In the genomic region with DNA sequence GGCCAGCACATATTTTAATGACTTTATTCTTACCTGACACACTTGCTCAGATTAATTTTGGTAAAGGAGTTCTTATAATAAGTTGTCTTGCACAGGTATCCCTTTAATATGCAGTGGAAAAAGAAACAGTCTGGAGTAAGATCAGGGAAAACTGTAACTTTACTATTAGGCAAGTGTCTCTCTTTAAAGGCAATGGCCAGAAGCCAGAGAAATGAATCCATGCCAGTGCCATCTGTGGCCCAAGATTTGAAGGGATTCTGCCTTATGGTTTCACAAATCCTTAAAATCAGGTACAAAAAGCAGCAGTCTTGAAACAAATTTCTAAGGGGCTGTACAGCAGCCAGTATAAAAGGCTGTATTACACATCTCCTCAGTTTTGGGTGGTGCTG, we compare ENCODE assay signal across 17 cellular contexts. TPM values are rescaled to one million over a fixed set of nuclear protein-coding genes. Genes with fewer than 3 reads are reported as not detected.
DNase-seq lines count a peak whose midpoint lies in the region; ATAC-seq and TF ChIP-seq lines count a peak whose summit lies in the region.
"Had no signal": no experiment of that assay in that cellular context is flagged by ENCODE, and none has a peak within 500 bp of the region (broad histone marks: within the 10 kb centered on the region; RNA-seq: fewer than 3 reads in every experiment).

No MANE protein-coding gene starts in this region.

- H3K9ac ChIP-seq in GM23248, result no peak overlapping the region

- no peaks in the 10 kb centered on the region for H3K27me3 Mint-ChIP-seq in nephron progenitor cell (ENCODE audit: low read depth, poor library complexity)

- in situ Hi-C loops in GM23248 (cut with MboI), result no loop called here

- TF ChIP-seq EP300 in upper lobe of left lung (IDR thresholded peaks at IDR 0.05), result no peak

- H3F3A ChIP-seq in GM23248 (ENCODE audit: insufficient read depth), result peaks cover 28% of the 10 kb centered on the region

- no peak for ATAC-seq in upper lobe of left lung (ENCODE audit: low FRiP score in 2 of 2)
- ATAC-seq: activated T-cell treated with anti-CD3 and anti-CD28 coated beads, Interleukin-2, amount 50 U/mL, for 4 hours; gastrocnemius medialis had no signal

- peaks cover 29% of the 10 kb centered on the region for H3K79me2 ChIP-seq in GM23248 (ENCODE audit: insufficient read depth)

- no peak overlapping the region for H3K4me3 ChIP-seq in GM23248
- H3K4me3 ChIP-seq in upper lobe of left lung, result no peak overlapping the region
- H3K4me3 ChIP-seq: gastrocnemius medialis, spleen had no signal

- no peaks in the 10 kb centered on the region for H3K9me2 ChIP-seq in GM23248 (ENCODE audit: insufficient read depth)

- TF ChIP-seq CTCF in nephron progenitor cell (IDR thresholded peaks at IDR 0.05), result no peak
- no peak for TF ChIP-seq CTCF in upper lobe of left lung (IDR thresholded peaks at IDR 0.05)

- H3K36me3 ChIP-seq in GM23248 (ENCODE audit: low read depth), result peaks cover 40% of the 10 kb centered on the region
- peaks cover 4 to 54% (median 8%) of the 10 kb centered on the region in 4 donors for H3K36me3 ChIP-seq in upper lobe of left lung

- no peak for TF ChIP-seq POLR2A in upper lobe of left lung (IDR thresholded peaks at IDR 0.05)

- no peaks in the 10 kb centered on the region for H3K9me3 Mint-ChIP-seq in nephron progenitor cell
- H3K9me3 Mint-ChIP-seq: activated T-cell treated with anti-CD3 and anti-CD28 coated beads, Interleukin-2, amount 50 U/mL, for 4 hours had no signal

- no peak overlapping the region for H2AFZ ChIP-seq in GM23248

- DNase-seq in NCI-H446 (lab: John Stamatoyannopoulos, UW), result peak; percentile 11 to 72
- no peak for DNase-seq in NCI-H446 treated with DMSO at 0.1 percent for 48 hours (lab: John Stamatoyannopoulos, UW)
- peak; percentile 40 for DNase-seq in GM23248
- DNase-seq in cerebellar cortex (ENCODE audit: low spot score), result peak; percentile 51
- DNase-seq in nephron progenitor cell, result no peak
- no peak for DNase-seq in islet precursor cell
- DNase-seq in upper lobe of left lung, result no peak
- no peak for DNase-seq in mesenteric fat pad (ENCODE audit: low spot score)
- DNase-seq: activated CD4-positive, alpha-beta T cell treated with anti-CD3 and anti-CD28 coated beads, Interleukin-2, amount 50 U/mL, for 4 hours; activated T-cell treated with anti-CD3 and anti-CD28 coated beads, Interleukin-2, amount 50 U/mL, for 4 hours; cerebellar nuclear complex; DMS79 treated with DMSO at 0.1 percent for 48 hours; gastrocnemius medialis; NCI-H1092 treated with DMSO at 0.1 percent for 48 hours; NCI-H2107; spleen had no signal

- H3K9me3 ChIP-seq in GM23248 (ENCODE audit: low read depth) (no peaks in the 10 kb centered on the region), upper lobe of left lung (no peaks in the 10 kb centered on the region)
- H3K9me3 ChIP-seq: gastrocnemius medialis, spleen had no signal

- H3K4me2 ChIP-seq in GM23248 (ENCODE audit: unreplicated experiment), result no peak overlapping the region

- H3K4me3 Mint-ChIP-seq in nephron progenitor cell, result no peak overlapping the region
- H3K4me3 Mint-ChIP-seq: activated T-cell treated with anti-CD3 and anti-CD28 coated beads, Interleukin-2, amount 50 U/mL, for 4 hours; CD14-positive monocyte had no signal

- H3K4me1 ChIP-seq in GM23248 (ENCODE audit: insufficient read depth) (peaks cover 7% of the 10 kb centered on the region), upper lobe of left lung (no peaks in the 10 kb centered on the region)
- H3K4me1 ChIP-seq: gastrocnemius medialis had no signal

- H4K20me1 ChIP-seq in GM23248 (ENCODE audit: insufficient read depth), result no peaks in the 10 kb centered on the region

- H3K27ac ChIP-seq in GM23248 (no peak overlapping the region), upper lobe of left lung (no peak overlapping the region)
- H3K27ac ChIP-seq: spleen had no signal

- H3K27me3 ChIP-seq in GM23248 (replicated peaks; ENCODE audit: insufficient read depth), result no peaks in the 10 kb centered on the region
- H3K27me3 ChIP-seq in upper lobe of left lung, result no peaks in the 10 kb centered on the region
- H3K27me3 ChIP-seq: gastrocnemius medialis, spleen had no signal

- no peaks in the 10 kb centered on the region for H3K4me1 Mint-ChIP-seq in nephron progenitor cell
- H3K4me1 Mint-ChIP-seq: CD14-positive monocyte had no signal

- H3K36me3 Mint-ChIP-seq in nephron progenitor cell (ENCODE audit: low read depth), result peaks cover 24% of the 10 kb centered on the region

- H3K27ac Mint-ChIP-seq in nephron progenitor cell, result peak overlapping the region; percentile 92

RNA-seq across cellular contexts. Expression of gene NFYB, which starts 22.4 kb away (rescaled TPM):
- 31.5 and 42.2 TPM in 2 replicates for total RNA-seq in GM23248 (2014; rRNA removed; shearing (Covaris generic))
- 35.0 and 37.1 TPM in 2 replicates for polyA plus RNA-seq in GM23248 (2016; fragmentation: Nextera tagmentation; extraction: Ambion mirVana)
- 100 to 1,000 TPM in 1 of 6 donors, 10 to 100 TPM in 5; 20.3 to 101 (median 39.0) TPM for total RNA-seq in upper lobe of left lung
- total RNA-seq in mesenteric fat pad, result 30.3 TPM

RNA-seq across cellular contexts. Expression of gene HCFC2, which starts 51.2 kb away (rescaled TPM):
- total RNA-seq in GM23248 (2014; rRNA removed; shearing (Covaris generic)), result 24.0 and 26.8 TPM in 2 replicates
- polyA plus RNA-seq in GM23248 (2016; fragmentation: Nextera tagmentation; extraction: Ambion mirVana), result 16.6 and 16.9 TPM in 2 replicates
- total RNA-seq in upper lobe of left lung (10 to 100 TPM; 10.3 to 28.2 (median 15.8) TPM), mesenteric fat pad (19.6 TPM)

Comparison
In these comparisons a context has a peak if more than half of its experiments do, and no peak if none do; other contexts are left out.
1. DNase-seq: peak in NCI-H446 (2 of 2), GM23248 (single experiment) and cerebellar cortex (single experiment); none in NCI-H446 treated with DMSO at 0.1 percent for 48 hours (single experiment), nephron progenitor cell (single experiment), islet precursor cell (single experiment), upper lobe of left lung (0 of 2) and mesenteric fat pad (single experiment).